In genomic region chr3:98371853-98372252, GRCh38 we compare ENCODE assay signal across 22 cellular contexts. TPM values are rescaled to one million over a fixed set of nuclear protein-coding genes. Genes with fewer than 3 reads are reported as not detected.
A peak's percentile ranks its signal among the peaks of the same experiment; 100 is the strongest.
DNase-seq lines count a peak whose midpoint lies in the region; ATAC-seq lines count a peak whose summit lies in the region.
"Had no signal": no experiment of that assay in that cellular context is flagged by ENCODE, and none has a peak within 500 bp of the region (broad histone marks: within the 10 kb centered on the region; RNA-seq: fewer than 3 reads in every experiment).

No MANE protein-coding gene starts in this region.

- DNase-seq in stimulated activated naive CD8-positive, alpha-beta T cell treated with anti-CD3 and anti-CD28 coated beads, Interleukin-15, amount 100 ng/mL, for 72 hours: no peak
- no peak for DNase-seq in stimulated activated naive CD8-positive, alpha-beta T cell treated with anti-CD3 and anti-CD28 coated beads, Interleukin-15, Interleukin-2, amounts not matched to agents 100 U/mL and 50 U/mL, for 24 hours
- no peak for DNase-seq in T-helper 17 cell
- DNase-seq in central memory CD8-positive, alpha-beta T cell (ENCODE audit: low spot score in 2 of 2): no peak
- no peak for DNase-seq in T-helper 9 cell
- no peak for DNase-seq in activated CD8-positive, alpha-beta memory T cell treated with anti-CD3 and anti-CD28 coated beads, Interleukin-2, amount 50 U/mL, for 4 hours
- DNase-seq: C1 segment of cervical spinal cord; Caco-2; CD8-positive, alpha-beta T cell; DMS 273 treated with DMSO at 0.1 percent for 48 hours; DMS79; EL; GDM1; GM23248; H9; HFFc6 had no signal

- peaks cover 2% of the 10 kb centered on the region for H3K36me3 Mint-ChIP-seq in T-helper 17 cell (ENCODE audit: low read depth)
- peaks cover 3% of the 10 kb centered on the region for H3K36me3 Mint-ChIP-seq in central memory CD8-positive, alpha-beta T cell (ENCODE audit: insufficient read depth)
- H3K36me3 Mint-ChIP-seq: CD8-positive, alpha-beta T cell had no signal

- peaks cover 16% of the 10 kb centered on the region for H3K27me3 Mint-ChIP-seq in stimulated activated naive CD8-positive, alpha-beta T cell treated with anti-CD3 and anti-CD28 coated beads, Interleukin-15, amount 100 ng/mL, for 72 hours
- H3K27me3 Mint-ChIP-seq in T-helper 17 cell: peaks cover 15% of the 10 kb centered on the region
- H3K27me3 Mint-ChIP-seq in central memory CD8-positive, alpha-beta T cell: no peaks in the 10 kb centered on the region

- no peak for ATAC-seq in stimulated activated naive CD8-positive, alpha-beta T cell treated with anti-CD3 and anti-CD28 coated beads, Interleukin-15, amount 100 ng/mL, for 72 hours
- ATAC-seq in stimulated activated naive CD8-positive, alpha-beta T cell treated with anti-CD3 and anti-CD28 coated beads, Interleukin-15, Interleukin-2, amounts not matched to agents 100 U/mL and 50 U/mL, for 24 hours: no peak
- no peak for ATAC-seq in T-helper 17 cell
- ATAC-seq in central memory CD8-positive, alpha-beta T cell (replicated peaks; ENCODE audit: extremely low read depth, poor library complexity, severe bottlenecking): no peak
- no peak for ATAC-seq in HG03520 (IDR thresholded peaks at IDR 0.05; ENCODE audit: unreplicated experiment)
- ATAC-seq: CD8-positive, alpha-beta T cell; GM12878; HCT116 had no signal

- no peak overlapping the region for H3K4me3 Mint-ChIP-seq in stimulated activated naive CD8-positive, alpha-beta T cell treated with anti-CD3 and anti-CD28 coated beads, Interleukin-15, amount 100 ng/mL, for 72 hours
- H3K4me3 Mint-ChIP-seq in T-helper 17 cell: no peak overlapping the region
- no peak overlapping the region for H3K4me3 Mint-ChIP-seq in central memory CD8-positive, alpha-beta T cell
- H3K4me3 Mint-ChIP-seq: CD8-positive, alpha-beta T cell; H9; HFFc6 had no signal

- H3K27ac Mint-ChIP-seq in stimulated activated naive CD8-positive, alpha-beta T cell treated with anti-CD3 and anti-CD28 coated beads, Interleukin-15, amount 100 ng/mL, for 72 hours: peak overlapping the region; percentile 2 to 40
- H3K27ac Mint-ChIP-seq in T-helper 17 cell: peak overlapping the region; percentile 1
- peak overlapping the region; percentile 57 for H3K27ac Mint-ChIP-seq in central memory CD8-positive, alpha-beta T cell (ENCODE audit: low read depth)
- H3K27ac Mint-ChIP-seq: CD8-positive, alpha-beta T cell; H9; HFFc6 had no signal

- H3K9me3 Mint-ChIP-seq in stimulated activated naive CD8-positive, alpha-beta T cell treated with anti-CD3 and anti-CD28 coated beads, Interleukin-15, amount 100 ng/mL, for 72 hours: peaks cover 0 to 7% of the 10 kb centered on the region in 2 donors
- no peaks in the 10 kb centered on the region for H3K9me3 Mint-ChIP-seq in central memory CD8-positive, alpha-beta T cell
- H3K9me3 Mint-ChIP-seq: CD8-positive, alpha-beta T cell; H9; HFFc6 had no signal

- H3K9me3 ChIP-seq in T-helper 17 cell (ENCODE audit: control insufficient read depth, low read length, poor library complexity, severe bottlenecking): no peaks in the 10 kb centered on the region
- H3K9me3 ChIP-seq: Caco-2 had no signal

- peaks cover 6% of the 10 kb centered on the region for H3K4me1 Mint-ChIP-seq in stimulated activated naive CD8-positive, alpha-beta T cell treated with anti-CD3 and anti-CD28 coated beads, Interleukin-15, amount 100 ng/mL, for 72 hours
- H3K4me1 Mint-ChIP-seq in T-helper 17 cell: peaks cover 3% of the 10 kb centered on the region
- H3K4me1 Mint-ChIP-seq in central memory CD8-positive, alpha-beta T cell: peaks cover 14% of the 10 kb centered on the region
- H3K4me1 Mint-ChIP-seq: H9 had no signal

RNA-seq across cellular contexts. Expression of gene OR5K4, which starts 18.2 kb away (rescaled TPM):
- total RNA-seq in T-helper 17 cell: not detected
- total RNA-seq: A172; A673; Caco-2; CD8-positive, alpha-beta T cell; GM12878; GM23248; H4; H9; HFFc6 had no signal

RNA-seq across cellular contexts. Expression of gene OR5K3, which starts 18.6 kb away (rescaled TPM):
- total RNA-seq in T-helper 17 cell: not detected
- total RNA-seq: A172; A673; Caco-2; CD8-positive, alpha-beta T cell; GM12878; GM23248; H4; H9; HFFc6 had no signal

Comparison
In these comparisons a context has a peak if more than half of its experiments do, and no peak if none do; other contexts are left out.
1. H3K27ac Mint-ChIP-seq: peak in every context shown above with its lines; median percentile 57 in central memory CD8-positive, alpha-beta T cell; 21 in stimulated activated naive CD8-positive, alpha-beta T cell treated with anti-CD3 and anti-CD28 coated beads, Interleukin-15, amount 100 ng/mL, for 72 hours; 1 in T-helper 17 cell.